ENCODE assay signal across 18 cellular contexts in genomic region chr1:6158181-6158580, GRCh38. TPM values are rescaled to one million over a fixed set of nuclear protein-coding genes. Genes with fewer than 3 reads are reported as not detected.
"Had no signal": no experiment of that assay in that cellular context is flagged by ENCODE, and none has a peak within 500 bp of the region (broad histone marks: within the 10 kb centered on the region; RNA-seq: fewer than 3 reads in every experiment).

No MANE protein-coding gene starts in this region.

- ATAC-seq: right cardiac atrium; stimulated activated memory B cell treated with anti-CD40 and anti-IgM and Interleukin-4, amounts not matched to agents 10 μg/mL and 1 μg/mL and 100 μg/mL, for 72 hours had no signal

- H3K27me3 ChIP-seq: testis, upper lobe of left lung had no signal

- H3K9me3 ChIP-seq: esophagus squamous epithelium, mucosa of descending colon, prostate gland, testis, upper lobe of left lung had no signal

- H3K4me1 ChIP-seq: neural progenitor cell, testis, upper lobe of left lung had no signal

- DNase-seq: activated CD4-positive, alpha-beta T cell treated with anti-CD3 and anti-CD28 coated beads, Interleukin-2, amount 50 U/mL, for 1 hour; activated CD8-positive, alpha-beta memory T cell treated with anti-CD3 and anti-CD28 coated beads, Interleukin-2, amount 50 U/mL, for 4 hours; activated effector memory CD4-positive, alpha-beta T cell treated with Interleukin-2 at 50 U/mL for 16 hours; activated naive CD4-positive, alpha-beta T cell treated with anti-CD3 and anti-CD28 coated beads, Interleukin-2, amount 10 ng/mL, durations not matched to agents 7 days and 5 days; activated T-cell treated with anti-CD3 and anti-CD28 coated beads, Interleukin-2, amount 50 U/mL, for 4 hours; cerebellar nuclear complex; effector CD4-positive, alpha-beta T cell; esophagus squamous epithelium; naive B cell; right cardiac atrium; testis had no signal

- H3K36me3 ChIP-seq: esophagus squamous epithelium, neural progenitor cell, prostate gland, upper lobe of left lung had no signal

- H3K9ac ChIP-seq: neural progenitor cell had no signal

- H2AFZ ChIP-seq: neural progenitor cell had no signal

- H3K4me2 ChIP-seq: neural progenitor cell had no signal

- FAIRE-seq: small intestine had no signal

- H3K27ac ChIP-seq: esophagus squamous epithelium, neural progenitor cell, prostate gland, testis, upper lobe of left lung had no signal

- H3K4me3 ChIP-seq: esophagus squamous epithelium, mucosa of descending colon, neural progenitor cell, prostate gland, testis, upper lobe of left lung had no signal

RNA-seq across cellular contexts. Expression of gene CHD5, which starts 21.9 kb away (rescaled TPM):
- polyA plus RNA-seq: liver had no signal
